10 cellular contexts compared by ENCODE assay signal in the genomic region with DNA sequence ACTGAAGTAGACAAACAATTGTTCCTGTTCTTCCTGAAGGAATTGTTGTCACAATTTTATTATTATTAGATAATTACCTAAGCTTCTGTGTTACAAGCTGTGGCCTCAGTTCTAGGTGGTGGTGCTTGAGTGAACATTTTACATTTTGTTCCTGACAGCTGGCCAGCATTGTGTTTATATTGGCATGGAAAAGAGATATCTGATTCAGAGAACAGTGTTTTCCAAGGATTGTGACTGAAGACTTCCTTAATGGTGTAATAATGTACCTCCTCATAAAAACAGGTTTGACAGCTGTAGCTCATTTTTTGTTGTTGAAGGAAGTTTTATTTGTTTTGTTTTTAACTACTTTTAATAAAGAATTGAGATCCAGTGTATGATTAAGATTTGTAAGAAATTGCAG.
DNase-seq lines count a peak whose midpoint lies in the region; ATAC-seq and TF ChIP-seq lines count a peak whose summit lies in the region.
"Had no signal": no experiment of that assay in that cellular context is flagged by ENCODE, and none has a peak within 500 bp of the region (broad histone marks: within the 10 kb centered on the region; RNA-seq: fewer than 3 reads in every experiment).

No MANE protein-coding gene starts in this region.

- in situ Hi-C loops in T47D (cut with HindIII; ENCODE audit: low pct_unique_long_range_greater_than_20kb, low sequenced_read_pairs) = no loop called here

- DNase-seq in AG09319 (ENCODE audit: extremely low read depth, low read depth) = peak; percentile 15
- DNase-seq in NCI-H1092 (lab: John Stamatoyannopoulos, UW) = peak; percentile 67
- peak; percentile 16 to 87 for DNase-seq in T47D (ENCODE audit: low read depth in 1 of 2, low spot score in 1 of 2)
- DNase-seq in left lobe of liver (ENCODE audit: low spot score) = peak; percentile 62
- no peak for DNase-seq in GDM1 (lab: John Stamatoyannopoulos, UW)
- DNase-seq in activated CD8-positive, alpha-beta memory T cell treated with anti-CD3 and anti-CD28 coated beads, Interleukin-2, amount 50 U/mL, for 4 hours = no peak
- DNase-seq: CD8-positive, alpha-beta memory T cell; naive thymus-derived CD4-positive, alpha-beta T cell had no signal

- peak; percentile 86 for ATAC-seq in left lobe of liver
- no peak for ATAC-seq in HG02623 (IDR thresholded peaks at IDR 0.05; ENCODE audit: unreplicated experiment)
- no peak for ATAC-seq in GM21825 (IDR thresholded peaks at IDR 0.05; ENCODE audit: unreplicated experiment)
- ATAC-seq: naive thymus-derived CD4-positive, alpha-beta T cell had no signal

- no peak for TF ChIP-seq CTCF in AG09319 (IDR thresholded peaks at IDR 0.05; ENCODE audit: low read depth, low read length)

Comparison
In these comparisons a context has a peak if more than half of its experiments do, and no peak if none do; other contexts are left out.
1. DNase-seq: peak in AG09319 (single experiment), NCI-H1092 (single experiment), T47D (2 of 2) and left lobe of liver (single experiment); none in GDM1 (single experiment) and activated CD8-positive, alpha-beta memory T cell treated with anti-CD3 and anti-CD28 coated beads, Interleukin-2, amount 50 U/mL, for 4 hours (single experiment).